Comparison of ENCODE assay signal across 9 cellular contexts in the genomic region with DNA sequence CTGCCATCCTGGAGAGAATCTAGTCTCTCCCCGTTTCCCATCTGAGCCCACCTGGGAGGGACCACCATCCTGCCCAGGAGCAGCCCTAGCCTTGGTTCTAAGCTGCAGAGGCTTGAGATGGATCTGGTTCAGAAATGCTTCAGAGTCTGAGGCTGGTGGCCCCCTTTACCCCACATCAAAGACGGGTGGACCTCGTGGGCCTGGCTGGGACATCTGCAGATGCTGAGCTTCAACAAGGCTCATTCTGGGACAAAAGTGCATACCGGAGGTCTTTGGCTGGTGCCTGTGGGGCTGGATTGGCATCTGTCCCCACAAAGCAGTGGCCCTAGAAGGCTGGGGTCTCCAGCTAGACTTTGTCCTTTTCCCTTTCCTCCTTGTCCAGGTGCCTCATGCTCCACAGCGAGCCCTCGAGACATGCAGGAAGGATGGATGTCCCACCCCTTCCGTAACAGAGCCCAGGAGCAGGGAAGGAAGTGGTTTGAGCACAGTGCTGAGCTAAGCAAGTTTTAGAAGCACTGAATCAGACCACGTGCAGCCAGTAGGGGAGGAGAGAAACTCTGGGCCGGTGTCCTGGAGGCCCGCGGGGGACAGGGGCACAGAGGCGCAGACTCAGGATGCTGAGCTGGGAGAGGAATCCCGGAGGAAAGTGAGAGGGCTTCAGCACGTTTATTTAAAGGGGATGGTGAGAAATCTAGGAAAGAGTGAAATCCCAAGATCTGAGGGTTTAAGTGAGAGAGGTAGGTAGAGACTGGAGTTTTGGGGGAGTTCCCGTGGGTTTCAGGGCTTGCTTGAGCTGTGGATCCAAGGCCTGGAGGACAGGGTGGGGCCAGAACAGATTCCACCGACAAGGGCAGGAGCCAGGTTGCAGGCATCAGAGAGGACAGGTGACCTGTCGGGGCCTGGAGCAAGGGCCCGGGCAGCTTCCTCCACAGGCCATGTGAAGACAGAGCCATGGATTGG. TPM values are rescaled to one million over a fixed set of nuclear protein-coding genes. Genes with fewer than 3 reads are reported as not detected.
DNase-seq lines count a peak whose midpoint lies in the region; ATAC-seq and TF ChIP-seq lines count a peak whose summit lies in the region.
"Had no signal": no experiment of that assay in that cellular context is flagged by ENCODE, and none has a peak within 500 bp of the region (broad histone marks: within the 10 kb centered on the region; RNA-seq: fewer than 3 reads in every experiment).

No MANE protein-coding gene starts in this region.

- peak; percentile 14 for ATAC-seq in GM23338
- peak; percentile 40 for ATAC-seq in WTC11
- ATAC-seq in HG03521 (IDR thresholded peaks at IDR 0.05; ENCODE audit: unreplicated experiment), result no peak
- ATAC-seq in gastroesophageal sphincter, result no peak

- TF ChIP-seq EP300 in gastroesophageal sphincter (IDR thresholded peaks at IDR 0.05), result no peak

- H3K4me2 ChIP-seq in GM23338 (no peak overlapping the region), mammary epithelial cell (ENCODE audit: insufficient read depth, low read depth, low read length) (no peak overlapping the region)

- peak; percentile 23 for DNase-seq in ELR (ENCODE audit: low read depth)
- no peak for DNase-seq in GM23338 (ENCODE audit: low spot score)
- DNase-seq in WTC11 (ENCODE audit: low spot score), result no peak
- peak; percentile 37 for DNase-seq in left kidney (ENCODE audit: low read depth, low spot score)
- DNase-seq in mammary epithelial cell, result no peak
- no peak for DNase-seq in NCI-H2107 (lab: John Stamatoyannopoulos, UW)

- H3K4me1 Mint-ChIP-seq in GM23338 (peaks cover 3% of the 10 kb centered on the region), WTC11 (peaks cover 8% of the 10 kb centered on the region)

- H3K9ac ChIP-seq in mammary epithelial cell (ENCODE audit: insufficient read depth, low read length), result no peak overlapping the region

- POLR2A ChIA-PET in WTC11 (lab: Charles Lee), result interaction anchor here (1.0 kb wide), 1 partner anchor 158 kb away, joined by 3 read pairs; no protein-coding TSS in a partner anchor

- no peaks in the 10 kb centered on the region for H3K36me3 ChIP-seq in GM23338 (ENCODE audit: insufficient read depth)
- no peaks in the 10 kb centered on the region for H3K36me3 ChIP-seq in mammary epithelial cell (ENCODE audit: insufficient read depth, low read length)
- no peaks in the 10 kb centered on the region for H3K36me3 ChIP-seq in gastroesophageal sphincter
- H3K36me3 ChIP-seq: cardiac muscle cell had no signal

- H3K4me1 ChIP-seq in GM23338 (ENCODE audit: insufficient read depth), result no peaks in the 10 kb centered on the region
- peaks cover 6% of the 10 kb centered on the region for H3K4me1 ChIP-seq in mammary epithelial cell (ENCODE audit: insufficient read depth, low read length)
- peaks cover 0 to 10% (median 1%) of the 10 kb centered on the region in 3 donors for H3K4me1 ChIP-seq in gastroesophageal sphincter

- H3K4me3 ChIP-seq in GM23338 (no peak overlapping the region), mammary epithelial cell (replicated peaks in 1 of 3; ENCODE audit: insufficient read depth in 1 of 3, low read depth in 2 of 3, low read length in 3 of 3) (no peak overlapping the region), gastroesophageal sphincter (no peak overlapping the region)
- H3K4me3 ChIP-seq: cardiac muscle cell had no signal

- no peak for TF ChIP-seq CTCF in GM23338 (conservative IDR thresholded peaks at IDR 0.05; ENCODE audit: low read depth in 2 of 2)
- TF ChIP-seq CTCF in WTC11 (IDR thresholded peaks at IDR 0.05), result no peak
- no peak for TF ChIP-seq CTCF in mammary epithelial cell (conservative IDR thresholded peaks at IDR 0.05 in 1 of 2, IDR thresholded peaks at IDR 0.05 in 1 of 2; ENCODE audit: extremely low read depth in 1 of 2, insufficient read depth in 1 of 2, low read depth in 1 of 2, low read length in 2 of 2)
- TF ChIP-seq CTCF in gastroesophageal sphincter (IDR thresholded peaks at IDR 0.05), result no peak

- H4K20me1 ChIP-seq in GM23338 (replicated peaks; ENCODE audit: insufficient read depth) (peaks cover 4% of the 10 kb centered on the region; the same call in 1 of the 2 replicates), mammary epithelial cell (ENCODE audit: insufficient read depth, low read length) (no peaks in the 10 kb centered on the region)

- H3K79me2 ChIP-seq in GM23338 (replicated peaks; ENCODE audit: insufficient read depth) (no peaks in the 10 kb centered on the region), mammary epithelial cell (ENCODE audit: insufficient read depth, low read length) (no peaks in the 10 kb centered on the region)

- no peaks in the 10 kb centered on the region; the same call in 2 of the 3 replicates for H3K36me3 Mint-ChIP-seq in GM23338 (ENCODE audit: low read depth)
- no peaks in the 10 kb centered on the region for H3K36me3 Mint-ChIP-seq in WTC11

- H3K4me3 Mint-ChIP-seq in GM23338 (no peak overlapping the region), WTC11 (no peak overlapping the region)

- dilution Hi-C loops in mammary epithelial cell (cut with HindIII; ENCODE audit: low sequenced_read_pairs), result loop anchor here (10.0 kb wide), 1 partner anchor 152 kb away; no protein-coding TSS in a partner anchor

- H3K27ac Mint-ChIP-seq in GM23338, result no peak overlapping the region
- H3K27ac Mint-ChIP-seq in WTC11, result no peak overlapping the region

- peaks cover 30% of the 10 kb centered on the region for H3K27me3 Mint-ChIP-seq in GM23338 (ENCODE audit: insufficient read depth, low read depth, poor library complexity)
- H3K27me3 Mint-ChIP-seq in WTC11 (ENCODE audit: low read depth), result peaks cover 42% of the 10 kb centered on the region

- 0 out of 2 replicates have a peak, but pooled peaks cover 5% of the 10 kb centered on the region for H3F3A ChIP-seq in GM23338 (replicated peaks; ENCODE audit: low read depth)

- BruUV-seq in mammary epithelial cell (replicated peaks; lab: Mats Ljungman, UMichigan), result no TSS peak

- H2AFZ ChIP-seq in GM23338, result peak overlapping the region; percentile 88
- no peak overlapping the region for H2AFZ ChIP-seq in mammary epithelial cell (ENCODE audit: low read depth, low read length)

- peaks cover 32% of the 10 kb centered on the region for H3K27me3 ChIP-seq in GM23338 (ENCODE audit: insufficient read depth)
- H3K27me3 ChIP-seq in mammary epithelial cell (ENCODE audit: insufficient read depth, low read length), result no peaks in the 10 kb centered on the region
- peaks cover 62% of the 10 kb centered on the region for H3K27me3 ChIP-seq in gastroesophageal sphincter

- H3K9me3 ChIP-seq in mammary epithelial cell (replicated peaks; ENCODE audit: insufficient read depth, low read length) (no peaks in the 10 kb centered on the region), gastroesophageal sphincter (no peaks in the 10 kb centered on the region)

- in situ Hi-C loops in mammary epithelial cell (cut with MboI; ENCODE audit: low sequenced_read_pairs in 2 of 2), result no loop called here

- CTCF ChIA-PET in WTC11 (lab: Charles Lee), result interaction anchor here (0.6 to 2.1 kb wide), 7 partner anchors 10 to 159 kb away, joined by 3 to 10 read pairs (median 4); partner anchors contain the start of gene KCP
- CTCF ChIA-PET in mammary epithelial cell (lab: Charles Lee; ENCODE audit: low non-redundant PET), result no interaction called here

- H3K9me3 Mint-ChIP-seq in GM23338, result no peaks in the 10 kb centered on the region; the same call in 2 of the 3 replicates
- H3K9me3 Mint-ChIP-seq in WTC11, result peaks cover 3% of the 10 kb centered on the region

- intact Hi-C loops in mammary epithelial cell (cut with micrococcal nuclease), result no loop called here

- TF ChIP-seq POLR2A in gastroesophageal sphincter (IDR thresholded peaks at IDR 0.05), result no peak

- H3K27ac ChIP-seq in GM23338 (ENCODE audit: low read depth), result no peak overlapping the region
- H3K27ac ChIP-seq in mammary epithelial cell (ENCODE audit: insufficient read depth, low read depth, low read length), result no peak overlapping the region
- peak overlapping the region in 1 of 4 donors; percentile 14 for H3K27ac ChIP-seq in gastroesophageal sphincter
- H3K27ac ChIP-seq: cardiac muscle cell had no signal

- WGBS in mammary epithelial cell (ENCODE audit: low coverage, missing lambda C conversion rate), result 72% methylated on average over 18 of the region's 18 CpGs
- 28 to 54% methylated on average over 8 to 9 of the region's 18 CpGs for WGBS in gastroesophageal sphincter (ENCODE audit: low coverage in 1 of 2), 2 donors

- no peaks in the 10 kb centered on the region for H3K9me2 ChIP-seq in GM23338 (ENCODE audit: insufficient read depth)

TF ChIP-seq in GM23338, 12 proteins besides CTCF, POLR2A, EP300 and RAD21:
- TF ChIP-seq STAT1 (IDR thresholded peaks at IDR 0.05; ENCODE audit: unreplicated experiment), result no peak

TF ChIP-seq in WTC11, 78 proteins besides CTCF, POLR2A, EP300 and RAD21 (continues in another document):
- no peak for TF ChIP-seq SOX15 (CRISPR knock-in tag; IDR thresholded peaks at IDR 0.05)
- no peak for TF ChIP-seq ZNF138 (CRISPR knock-in tag; conservative IDR thresholded peaks at IDR 0.05)

RNA-seq across cellular contexts. Expression of gene IRF5, which starts 4.6 kb away (rescaled TPM):
- 1.1 and 3.7 TPM in 2 replicates for total RNA-seq in GM23338 (2014; rRNA removed; shearing (Covaris generic))
- polyA plus RNA-seq in GM23338 (2016; fragmentation: Nextera tagmentation; extraction: Ambion mirVana), result 0.37 and 1.9 TPM in 2 replicates
- total RNA-seq in WTC11 (2021), result 0.66 to 0.71 TPM (median 0.69 TPM) in 3 replicates
- 10 to 100 TPM; 10.9 to 12.7 TPM for total RNA-seq in mammary epithelial cell
- 2.8 TPM for polyA plus RNA-seq in mammary epithelial cell
- 4.5 TPM for polyA minus RNA-seq in mammary epithelial cell
- 10 to 100 TPM in 1 of 4 donors, 1 to 10 TPM in 3; 6.6 to 10.1 (median 8.2) TPM for total RNA-seq in gastroesophageal sphincter
- total RNA-seq: cardiac muscle cell had no signal
- polyA plus RNA-seq: cardiac muscle cell had no signal

RNA-seq across cellular contexts. Expression of gene KCP, which starts 22.6 kb away (rescaled TPM):
- 0.76 and 1.3 TPM in 2 replicates for total RNA-seq in GM23338 (2014; rRNA removed; shearing (Covaris generic))
- polyA plus RNA-seq in GM23338 (2016; fragmentation: Nextera tagmentation; extraction: Ambion mirVana) (0.99 and 1.1 TPM in 2 replicates), mammary epithelial cell (0.20 TPM)
- total RNA-seq in WTC11 (2021) (2.5 to 2.9 TPM (median 2.7 TPM) in 3 replicates), mammary epithelial cell (under 1 TPM in 1 of 2 donors, not detected in 1; 0.50 TPM), gastroesophageal sphincter (under 1 TPM in 2 of 4 donors, not detected in 2; 0.31 to 0.67 TPM)
- not detected for polyA minus RNA-seq in mammary epithelial cell

Comparison
In these comparisons a context has a peak if more than half of its experiments do, and no peak if none do; other contexts are left out.
1. DNase-seq: peak in ELR (single experiment) and left kidney (single experiment); none in GM23338 (single experiment), WTC11 (single experiment), mammary epithelial cell (single experiment) and NCI-H2107 (single experiment).
2. ATAC-seq: peak in GM23338 (single experiment) and WTC11 (single experiment); none in HG03521 (single experiment) and gastroesophageal sphincter (single experiment).